Comparison of ENCODE assay signal across 8 cellular contexts in the genomic region with DNA sequence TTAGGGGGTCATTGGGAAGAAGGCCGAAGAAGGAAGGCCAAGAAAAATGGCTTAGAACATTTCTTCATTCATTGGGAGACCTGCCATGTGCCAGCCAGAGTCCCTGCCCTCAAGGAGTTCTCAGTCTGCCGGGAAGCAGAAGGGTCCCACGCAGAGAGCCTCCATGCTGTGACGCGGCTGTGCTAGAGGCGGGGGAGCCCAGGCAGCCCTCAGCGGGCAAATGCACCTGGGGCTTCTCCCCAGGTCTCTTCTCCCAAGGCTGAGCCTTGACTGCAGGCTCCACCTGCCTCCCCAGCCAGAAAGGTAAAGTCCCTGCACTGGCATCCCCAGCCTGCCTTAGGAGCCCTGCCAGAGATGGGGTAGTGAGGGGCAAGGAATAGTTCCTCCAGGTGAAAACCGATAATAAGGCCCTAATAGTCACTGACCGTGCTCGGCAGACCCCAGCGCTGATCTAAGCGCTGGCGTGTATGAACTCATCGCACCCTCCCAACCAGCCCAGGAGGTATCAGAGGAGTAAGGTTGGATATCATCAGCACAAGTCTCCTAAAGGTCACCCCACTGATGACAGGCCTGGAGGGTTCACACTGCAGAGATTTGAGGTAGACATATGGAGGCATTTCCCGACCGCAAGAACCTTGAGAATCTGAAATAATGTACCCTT. TPM values are rescaled to one million over a fixed set of nuclear protein-coding genes. Genes with fewer than 3 reads are reported as not detected.
DNase-seq lines count a peak whose midpoint lies in the region; ATAC-seq, FAIRE-seq and TF ChIP-seq lines count a peak whose summit lies in the region.

No MANE protein-coding gene starts in this region.

- H3K4me3 Mint-ChIP-seq in activated naive CD8-positive, alpha-beta T cell treated with anti-CD3 and anti-CD28 coated beads for 36 hours: peak overlapping the region; percentile 83

- H3K4me1 ChIP-seq in HUES48 (ENCODE audit: control insufficient read depth, insufficient read depth, low read length): peaks cover 9% of the 10 kb centered on the region

- DNase-seq in activated naive CD8-positive, alpha-beta T cell treated with anti-CD3 and anti-CD28 coated beads for 36 hours: peak; percentile 26
- DNase-seq in stimulated activated naive CD8-positive, alpha-beta T cell treated with anti-CD3 and anti-CD28 coated beads, Interleukin-15, Interleukin-2, amounts not matched to agents 100 U/mL and 50 U/mL, for 24 hours: no peak
- DNase-seq in SW480 (ENCODE audit: low spot score) (no peak), GM12892 (ENCODE audit: insufficient read length) (no peak), epidermal melanocyte (ENCODE audit: insufficient read length, low spot score) (no peak)
- no peak for DNase-seq in stimulated activated CD4-positive, alpha-beta T cell treated with anti-CD3 and anti-CD28 coated beads, Interleukin-2, amount 100 ng/mL, for 48 hours

- H3K36me3 ChIP-seq in HUES48 (ENCODE audit: control insufficient read depth, insufficient read depth, low read length): no peaks in the 10 kb centered on the region

- peaks cover 11% of the 10 kb centered on the region for H3K4me1 Mint-ChIP-seq in activated naive CD8-positive, alpha-beta T cell treated with anti-CD3 and anti-CD28 coated beads for 36 hours

- no peaks in the 10 kb centered on the region for H3K9me3 ChIP-seq in HUES48 (ENCODE audit: control insufficient read depth, insufficient read depth, low read length)
- H3K9me3 ChIP-seq in iPS-18c (ENCODE audit: control insufficient read depth, insufficient read depth, low read length): peaks cover 4% of the 10 kb centered on the region

- H3K4me3 ChIP-seq in HUES48 (ENCODE audit: low read depth, low read length): peak overlapping the region; percentile 87
- peak overlapping the region; percentile 81 for H3K4me3 ChIP-seq in iPS-18c (ENCODE audit: insufficient read depth, low read depth, low read length)

- no peaks in the 10 kb centered on the region for H3K36me3 Mint-ChIP-seq in activated naive CD8-positive, alpha-beta T cell treated with anti-CD3 and anti-CD28 coated beads for 36 hours

- peak overlapping the region; percentile 57 for H3K9ac ChIP-seq in HUES48 (ENCODE audit: low read depth, low read length)

- no peak for TF ChIP-seq POLR2A in GM12892 (IDR thresholded peaks at IDR 0.05; ENCODE audit: low read depth, low read length)

- H3K27ac Mint-ChIP-seq in activated naive CD8-positive, alpha-beta T cell treated with anti-CD3 and anti-CD28 coated beads for 36 hours: peak overlapping the region; percentile 69

- peaks cover 8% of the 10 kb centered on the region; the same call in 1 of the 2 replicates for H3K27me3 ChIP-seq in HUES48 (ENCODE audit: control insufficient read depth, insufficient read depth, low read length)

- H3K27ac ChIP-seq in HUES48 (ENCODE audit: low read depth, low read length): peak overlapping the region; percentile 60

- FAIRE-seq in GM12892 (lab: Jason Lieb, UNC): no peak

- H3K9me3 Mint-ChIP-seq in activated naive CD8-positive, alpha-beta T cell treated with anti-CD3 and anti-CD28 coated beads for 36 hours: no peaks in the 10 kb centered on the region

- H3K27me3 Mint-ChIP-seq in activated naive CD8-positive, alpha-beta T cell treated with anti-CD3 and anti-CD28 coated beads for 36 hours: peaks cover 10% of the 10 kb centered on the region

- peak; percentile 65 for ATAC-seq in stimulated activated naive CD8-positive, alpha-beta T cell treated with anti-CD3 and anti-CD28 coated beads, Interleukin-15, Interleukin-2, amounts not matched to agents 100 U/mL and 50 U/mL, for 24 hours

RNA-seq across cellular contexts. Expression of a gene that starts 6.0 kb away (rescaled TPM):
- total RNA-seq in activated naive CD8-positive, alpha-beta T cell treated with anti-CD3 and anti-CD28 coated beads for 36 hours: 1 to 10 TPM in 1 of 2 experiments, under 1 TPM in 1; 0.74 to 1.2 TPM
- not detected for polyA plus RNA-seq in GM12892 (2012; ENCODE audit: missing spikeins)

RNA-seq across cellular contexts. Expression of a gene that starts 8.9 kb away (rescaled TPM):
- 1 to 10 TPM; 1.6 to 1.9 TPM for total RNA-seq in activated naive CD8-positive, alpha-beta T cell treated with anti-CD3 and anti-CD28 coated beads for 36 hours
- 0.49 TPM for polyA plus RNA-seq in GM12892 (2012; ENCODE audit: missing spikeins)

RNA-seq across cellular contexts. Expression of a gene that starts 31.0 kb away (rescaled TPM):
- total RNA-seq in activated naive CD8-positive, alpha-beta T cell treated with anti-CD3 and anti-CD28 coated beads for 36 hours: 10 to 100 TPM; 64.4 to 69.0 TPM
- polyA plus RNA-seq in GM12892 (2012; ENCODE audit: missing spikeins): 40.0 TPM

RNA-seq across cellular contexts. Expression of a gene that starts 45.8 kb away (rescaled TPM):
- not detected for total RNA-seq in activated naive CD8-positive, alpha-beta T cell treated with anti-CD3 and anti-CD28 coated beads for 36 hours
- not detected for polyA plus RNA-seq in GM12892 (2012; ENCODE audit: missing spikeins)

RNA-seq across cellular contexts. Expression of a gene that starts 57.4 kb away (rescaled TPM):
- total RNA-seq in activated naive CD8-positive, alpha-beta T cell treated with anti-CD3 and anti-CD28 coated beads for 36 hours: not detected
- polyA plus RNA-seq in GM12892 (2012; ENCODE audit: missing spikeins): not detected
